ENCODE assay signal across 1 cellular context in genomic region chrX:104113237-104113965, GRCh38.
TF ChIP-seq lines count a peak whose summit lies in the region.

No MANE protein-coding gene starts in this region.

TF ChIP-seq in GM12878, 131 proteins besides CTCF, POLR2A, EP300 and RAD21:
- TF ChIP-seq ATF2 (IDR thresholded peaks at IDR 0.05; ENCODE audit: low read length) (no peak), MXI1 (IDR thresholded peaks at IDR 0.05; ENCODE audit: low read depth, low read length) (no peak), ZNF207 (IDR thresholded peaks at IDR 0.05; ENCODE audit: borderline replicate concordance) (no peak), SMC3 (IDR thresholded peaks at IDR 0.05; ENCODE audit: borderline replicate concordance, low read length) (peak; percentile 50; the same call in 1 of the 2 replicates)
